ENCODE assay signal across 8 cellular contexts in genomic region chr19:16327911-16328823, GRCh38. TPM values are rescaled to one million over a fixed set of nuclear protein-coding genes. Genes with fewer than 3 reads are reported as not detected.
DNase-seq lines count a peak whose midpoint lies in the region; ATAC-seq and TF ChIP-seq lines count a peak whose summit lies in the region.

No MANE protein-coding gene starts in this region.

- peak overlapping the region; percentile 87 for H3K4me3 ChIP-seq in fibroblast of the aortic adventitia (ENCODE audit: low read depth, low read length)

- no peak for TF ChIP-seq CTCF in fibroblast of the aortic adventitia (IDR thresholded peaks at IDR 0.05; ENCODE audit: insufficient read depth, low read length)

- ATAC-seq in HG03354 (IDR thresholded peaks at IDR 0.05; ENCODE audit: poor library complexity, severe bottlenecking, unreplicated experiment), result no peak

- DNase-seq in AG08395 (ENCODE audit: low spot score), result peak; percentile 72
- peak; percentile 71 for DNase-seq in LHCN-M2 (ENCODE audit: low read depth)
- DNase-seq in activated CD8-positive, alpha-beta memory T cell treated with anti-CD3 and anti-CD28 coated beads, Interleukin-2, amount 50 U/mL, for 4 hours, result peak; percentile 28
- peak; percentile 93 for DNase-seq in fibroblast of the aortic adventitia (ENCODE audit: low read depth)
- peak; percentile 83 for DNase-seq in pons (ENCODE audit: low spot score)
- DNase-seq in NCI-H2196 (lab: John Stamatoyannopoulos, UW; ENCODE audit: unreplicated experiment), result no peak
- no peak for DNase-seq in NCI-H146 (lab: John Stamatoyannopoulos, UW)

RNA-seq across cellular contexts. Expression of gene KLF2, which starts 3.5 kb away (rescaled TPM):
- total RNA-seq in LHCN-M2 (2014; rRNA removed) (2.8 and 5.2 TPM in 2 replicates), fibroblast of the aortic adventitia (ENCODE audit: low replicate concordance) (2.2 and 5.7 TPM in 2 replicates)
- 17.7 TPM for polyA plus RNA-seq in LHCN-M2 (2012)

Comparison
In these comparisons a context has a peak if more than half of its experiments do, and no peak if none do; other contexts are left out.
1. DNase-seq: peak in AG08395 (single experiment), LHCN-M2 (single experiment), activated CD8-positive, alpha-beta memory T cell treated with anti-CD3 and anti-CD28 coated beads, Interleukin-2, amount 50 U/mL, for 4 hours (single experiment), fibroblast of the aortic adventitia (single experiment) and pons (single experiment); none in NCI-H2196 (single experiment) and NCI-H146 (single experiment).